In the genomic region with DNA sequence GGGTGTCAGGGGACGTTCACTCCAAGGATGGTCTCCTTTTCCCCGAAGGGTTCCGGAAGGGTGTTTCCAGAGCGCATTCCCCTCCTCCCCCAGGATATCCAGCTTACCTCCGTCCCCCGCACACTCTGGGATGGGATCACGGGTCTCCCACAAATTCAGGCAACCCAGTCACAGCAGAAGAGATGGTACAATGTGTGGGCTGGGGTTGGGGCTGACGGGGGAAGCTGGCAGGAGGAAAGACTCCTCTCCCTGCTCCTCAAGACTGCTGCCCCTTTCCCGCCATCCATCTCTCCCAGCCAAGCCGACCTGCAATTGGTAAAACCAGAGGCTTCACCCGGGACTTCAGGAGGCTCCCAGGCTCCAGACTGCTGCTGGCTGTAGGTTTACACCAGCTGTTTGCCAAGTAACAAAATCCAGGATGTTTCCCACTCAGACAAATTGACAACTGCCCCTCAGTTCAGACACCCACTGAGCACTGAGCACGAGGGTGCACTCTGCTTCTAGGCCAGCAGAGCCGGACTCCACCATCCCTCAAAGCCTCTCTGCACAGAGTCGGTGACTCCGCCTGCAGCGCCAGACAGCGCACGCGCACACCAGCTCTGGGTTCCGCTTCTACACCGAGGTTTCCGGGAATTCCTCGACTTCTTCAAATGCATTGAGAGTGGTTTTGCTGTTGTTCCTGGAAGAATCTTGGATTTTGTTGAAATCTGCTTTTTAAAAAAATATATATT, we compare ENCODE assay signal across 14 cellular contexts. TPM values are rescaled to one million over a fixed set of nuclear protein-coding genes. Genes with fewer than 3 reads are reported as not detected.
DNase-seq lines count a peak whose midpoint lies in the region; TF ChIP-seq lines count a peak whose summit lies in the region.
"Had no signal": no experiment of that assay in that cellular context is flagged by ENCODE, and none has a peak within 500 bp of the region (broad histone marks: within the 10 kb centered on the region; RNA-seq: fewer than 3 reads in every experiment).

No MANE protein-coding gene starts in this region.

- H3K4me1 Mint-ChIP-seq in nephron, result peaks cover 24% of the 10 kb centered on the region
- H3K4me1 Mint-ChIP-seq: IgD-negative memory B cell had no signal

- H3K9me3 ChIP-seq in fibroblast of lung (ENCODE audit: control insufficient read depth, insufficient read depth, low read depth, low read length), result no peaks in the 10 kb centered on the region
- no peaks in the 10 kb centered on the region for H3K9me3 ChIP-seq in thyroid gland
- H3K9me3 ChIP-seq: prostate gland had no signal

- H3K9me3 Mint-ChIP-seq in nephron, result no peaks in the 10 kb centered on the region

- H3K4me1 ChIP-seq in fibroblast of lung (ENCODE audit: control insufficient read depth, extremely low read depth, insufficient read depth, low read length), result peaks cover 2% of the 10 kb centered on the region
- peaks cover 4 to 6% of the 10 kb centered on the region in 2 donors for H3K4me1 ChIP-seq in thyroid gland
- H3K4me1 ChIP-seq: prostate gland had no signal

- no peak for TF ChIP-seq POLR2A in thyroid gland (IDR thresholded peaks at IDR 0.05)

- peak overlapping the region; percentile 59 for H3K4me2 ChIP-seq in fibroblast of lung (ENCODE audit: extremely low read depth, insufficient read depth, low read length)

- no peaks in the 10 kb centered on the region for H4K20me1 ChIP-seq in fibroblast of lung (ENCODE audit: control insufficient read depth, extremely low read depth, insufficient read depth, low read length)

- peak overlapping the region; percentile 77 to 83 (median 81) for H3K27ac Mint-ChIP-seq in nephron
- H3K27ac Mint-ChIP-seq: IgD-negative memory B cell; T-helper 1 cell treated with Interleukin-12 subunit alpha and Interleukin-12 subunit beta and Interleukin-4 antibody, amounts not matched to agents 30 μg/mL and 1 μg/mL, for 36 hours had no signal

- H3K4me3 ChIP-seq in fibroblast of lung (replicated peaks in 1 of 4; ENCODE audit: control extremely low read depth in 1 of 4, insufficient read depth in 1 of 4, low read depth in 3 of 4, low read length in 4 of 4), result peak overlapping the region in 2 of 4 experiments; percentile 7 to 12
- no peak overlapping the region for H3K4me3 ChIP-seq in thyroid gland (replicated peaks in 1 of 3)
- H3K4me3 ChIP-seq: prostate gland had no signal

- H3K27me3 ChIP-seq in fibroblast of lung (ENCODE audit: control insufficient read depth, insufficient read depth, low read length) (no peaks in the 10 kb centered on the region), thyroid gland (no peaks in the 10 kb centered on the region)

- intact Hi-C loops in thyroid gland (cut with DNase I), result no loop called here

- H3K36me3 Mint-ChIP-seq in nephron (ENCODE audit: low read depth), result no peaks in the 10 kb centered on the region

- DNase-seq in fibroblast of lung (ENCODE audit: low read depth in 2 of 2) (peak in 1 of 2 donors; percentile 7), thyroid gland (no peak), superior temporal gyrus (ENCODE audit: extremely low spot score) (no peak), SKM-1 treated with dmso at 0.1 percent for 144 hours (lab: John Stamatoyannopoulos, UW; ENCODE audit: unreplicated experiment) (no peak), kidney tubule cell (ENCODE audit: low spot score) (no peak), occipital lobe (lab: John Stamatoyannopoulos, UW) (no peak)
- DNase-seq: NCI-H187 treated with DMSO at 0.1 percent for 48 hours had no signal

- H3K27ac ChIP-seq in adipose tissue (ENCODE audit: low read depth, low read length) (peak overlapping the region; percentile 62), fibroblast of lung (ENCODE audit: insufficient read depth, low read length) (no peak overlapping the region), thyroid gland (peak overlapping the region in 2 of 3 donors; percentile 54 to 70)
- H3K27ac ChIP-seq: prostate gland had no signal

- no peak for TF ChIP-seq CTCF in fibroblast of lung (conservative IDR thresholded peaks at IDR 0.05 in 1 of 2, IDR thresholded peaks at IDR 0.05 in 1 of 2; ENCODE audit: low read depth in 1 of 2, low read length in 2 of 2)
- no peak for TF ChIP-seq CTCF in nephron (IDR thresholded peaks at IDR 0.05; ENCODE audit: unreplicated experiment in 3 of 3)
- no peak for TF ChIP-seq CTCF in thyroid gland (IDR thresholded peaks at IDR 0.05)

- H3K79me2 ChIP-seq in fibroblast of lung (ENCODE audit: control insufficient read depth, insufficient read depth, low read length), result no peaks in the 10 kb centered on the region

- H3K9ac ChIP-seq in fibroblast of lung (ENCODE audit: insufficient read depth, low read length), result no peak overlapping the region

- no peaks in the 10 kb centered on the region for H3K36me3 ChIP-seq in fibroblast of lung (ENCODE audit: control insufficient read depth, insufficient read depth, low read length)
- H3K36me3 ChIP-seq in thyroid gland, result no peaks in the 10 kb centered on the region
- H3K36me3 ChIP-seq: prostate gland had no signal

- 73 to 88% (median 81%) methylated on average over 23 of the region's 23 CpGs for WGBS in adipose tissue, 3 donors
- 84 to 86% methylated on average over 22 to 23 of the region's 23 CpGs for WGBS in thyroid gland, 2 donors

- peak overlapping the region in 1 of 3 experiments; percentile 35 for H3K4me3 Mint-ChIP-seq in nephron
- H3K4me3 Mint-ChIP-seq: IgD-negative memory B cell; T-helper 1 cell treated with Interleukin-12 subunit alpha and Interleukin-12 subunit beta and Interleukin-4 antibody, amounts not matched to agents 30 μg/mL and 1 μg/mL, for 36 hours had no signal

- H3K27me3 Mint-ChIP-seq in nephron (ENCODE audit: low read depth), result peaks cover 19% of the 10 kb centered on the region

- peak overlapping the region; percentile 19 for H2AFZ ChIP-seq in fibroblast of lung (ENCODE audit: low read length)

RNA-seq across cellular contexts. Expression of gene ASPA, which starts 37.7 kb away (rescaled TPM):
- polyA plus RNA-seq in adipose tissue (1 to 10 TPM in 2 of 3 donors, under 1 TPM in 1; 0.61 to 9.8 (median 4.7) TPM), fibroblast of lung (1.3 and 1.7 TPM in 2 replicates)
- total RNA-seq in fibroblast of lung (4.6 and 5.4 TPM in 2 replicates), thyroid gland (1 to 10 TPM in 1 of 4 donors, under 1 TPM in 3; 0.50 to 2.1 (median 0.78) TPM), occipital lobe (1.4 TPM)
- 0.47 and 0.99 TPM in 2 replicates for polyA plus RNA-seq in fibroblast of lung (2012)
- not detected in 2 replicates for polyA minus RNA-seq in fibroblast of lung (ENCODE audit: low replicate concordance)
- polyA plus RNA-seq: IgD-negative memory B cell had no signal

RNA-seq across cellular contexts. Expression of gene SPATA22, which starts 41.9 kb away (rescaled TPM):
- polyA plus RNA-seq in adipose tissue, result under 1 TPM in 2 of 3 donors, not detected in 1; 0.03 to 0.27 TPM
- total RNA-seq in fibroblast of lung, result 0.17 and 0.51 TPM in 2 replicates
- 0.33 and 0.63 TPM in 2 replicates for polyA plus RNA-seq in fibroblast of lung
- 0.28 and 0.33 TPM in 2 replicates for polyA plus RNA-seq in fibroblast of lung (2012)
- polyA minus RNA-seq in fibroblast of lung (ENCODE audit: low replicate concordance), result 0.24 TPM in 1 of 2 replicates, not detected in the other
- total RNA-seq in thyroid gland, result under 1 TPM in 2 of 4 donors, not detected in 2; 0.40 to 0.67 TPM
- total RNA-seq in occipital lobe, result 0.78 TPM
- total RNA-seq: H4, left lobe of liver had no signal
- polyA plus RNA-seq: IgD-negative memory B cell had no signal

RNA-seq across cellular contexts. Expression of gene TRPV3, which starts 44.1 kb away (rescaled TPM):
- under 1 TPM; 0.22 to 0.90 (median 0.31) TPM for polyA plus RNA-seq in adipose tissue
- 0.77 and 0.99 TPM in 2 replicates for total RNA-seq in fibroblast of lung
- 0.20 and 0.50 TPM in 2 replicates for polyA plus RNA-seq in fibroblast of lung
- polyA plus RNA-seq in fibroblast of lung (2012), result 0.20 and 0.38 TPM in 2 replicates
- polyA minus RNA-seq in fibroblast of lung (ENCODE audit: low replicate concordance), result not detected in 2 replicates
- total RNA-seq in thyroid gland, result 1 to 10 TPM in 3 of 4 donors, under 1 TPM in 1; 0.11 to 1.2 (median 1.0) TPM
- total RNA-seq in occipital lobe, result 0.47 TPM
- total RNA-seq: H4 had no signal
